ENCODE assay signal across 18 cellular contexts in genomic region chr7:45240926-45241325, GRCh38.
"Had no signal": no experiment of that assay in that cellular context is flagged by ENCODE, and none has a peak within 500 bp of the region (broad histone marks: within the 10 kb centered on the region; RNA-seq: fewer than 3 reads in every experiment).

No MANE protein-coding gene starts in this region.

- DNase-seq: activated CD4-positive, alpha-beta T cell treated with anti-CD3 and anti-CD28 coated beads for 48 hours; activated CD8-positive, alpha-beta memory T cell treated with anti-CD3 and anti-CD28 coated beads for 24 hours; activated effector memory CD4-positive, alpha-beta T cell treated with Interleukin-2 at 50 U/mL for 16 hours; activated T-cell treated with anti-CD3 and anti-CD28 coated beads for 4 hours; effector memory CD8-positive, alpha-beta T cell; immature natural killer cell; midbrain; naive thymus-derived CD4-positive, alpha-beta T cell; nucleus accumbens; psoas muscle; sigmoid colon; stimulated activated CD4-positive, alpha-beta T cell treated with anti-CD3 and anti-CD28 coated beads, Interleukin-12 subunit alpha, Interleukin-12 subunit beta, amount 100 ng/mL, for 4 hours; stimulated activated naive CD4-positive, alpha-beta T cell had no signal

- H3K4me3 Mint-ChIP-seq: activated naive CD4-positive, alpha-beta T cell treated with anti-CD3 and anti-CD28 coated beads, Interleukin-2, amount 50 U/mL, for 24 hours; central memory CD8-positive, alpha-beta T cell; dendritic cell treated with granulocyte-macrophage colony-stimulating factor and Interleukin-4, amounts not matched to agents 40 ng/mL and 50 ng/mL, for 4 days; effector memory CD8-positive, alpha-beta T cell; immature natural killer cell; naive thymus-derived CD4-positive, alpha-beta T cell had no signal

- H3K4me1 ChIP-seq: psoas muscle, sigmoid colon, suprapubic skin had no signal

- H3K9me3 ChIP-seq: psoas muscle, sigmoid colon, suprapubic skin had no signal

- H3K27ac Mint-ChIP-seq: activated naive CD4-positive, alpha-beta T cell treated with anti-CD3 and anti-CD28 coated beads, Interleukin-2, amount 50 U/mL, for 24 hours; dendritic cell treated with granulocyte-macrophage colony-stimulating factor and Interleukin-4, amounts not matched to agents 40 ng/mL and 50 ng/mL, for 4 days; effector memory CD8-positive, alpha-beta T cell; immature natural killer cell; naive thymus-derived CD4-positive, alpha-beta T cell had no signal

- H3K27ac ChIP-seq: psoas muscle, suprapubic skin, VCaP had no signal

- ATAC-seq: effector memory CD8-positive, alpha-beta T cell; naive thymus-derived CD4-positive, alpha-beta T cell; psoas muscle had no signal

- H3K36me3 ChIP-seq: sigmoid colon, suprapubic skin had no signal

- H3K9me3 Mint-ChIP-seq: activated naive CD4-positive, alpha-beta T cell treated with anti-CD3 and anti-CD28 coated beads, Interleukin-2, amount 50 U/mL, for 24 hours; central memory CD8-positive, alpha-beta T cell; dendritic cell treated with granulocyte-macrophage colony-stimulating factor and Interleukin-4, amounts not matched to agents 40 ng/mL and 50 ng/mL, for 4 days; effector memory CD8-positive, alpha-beta T cell; immature natural killer cell; naive thymus-derived CD4-positive, alpha-beta T cell had no signal

- H3K4me3 ChIP-seq: psoas muscle, sigmoid colon, suprapubic skin had no signal

- H3K36me3 Mint-ChIP-seq: activated naive CD4-positive, alpha-beta T cell treated with anti-CD3 and anti-CD28 coated beads, Interleukin-2, amount 50 U/mL, for 24 hours; immature natural killer cell; naive thymus-derived CD4-positive, alpha-beta T cell had no signal

- H3K4me1 Mint-ChIP-seq: activated naive CD4-positive, alpha-beta T cell treated with anti-CD3 and anti-CD28 coated beads, Interleukin-2, amount 50 U/mL, for 24 hours; central memory CD8-positive, alpha-beta T cell; immature natural killer cell had no signal
